In genomic region chr20:45235995-45236394, GRCh38 we compare ENCODE assay signal across 11 cellular contexts. TPM values are rescaled to one million over a fixed set of nuclear protein-coding genes. Genes with fewer than 3 reads are reported as not detected.
DNase-seq lines count a peak whose midpoint lies in the region; ATAC-seq, FAIRE-seq and TF ChIP-seq lines count a peak whose summit lies in the region.
"Had no signal": no experiment of that assay in that cellular context is flagged by ENCODE, and none has a peak within 500 bp of the region (broad histone marks: within the 10 kb centered on the region; RNA-seq: fewer than 3 reads in every experiment).

No MANE protein-coding gene starts in this region.

- H3K4me2 ChIP-seq in endothelial cell of umbilical vein (ENCODE audit: insufficient read depth, low read length) (no peak overlapping the region), neural progenitor cell (no peak overlapping the region)

- no peak overlapping the region for H3K27ac ChIP-seq in endothelial cell of umbilical vein (ENCODE audit: insufficient read depth, low read depth, low read length)
- no peak overlapping the region for H3K27ac ChIP-seq in neural progenitor cell

- H3K27me3 ChIP-seq in endothelial cell of umbilical vein (ENCODE audit: control insufficient read depth in 2 of 2, insufficient read depth in 2 of 2, low read length in 2 of 2) (peaks cover 6 to 10% of the 10 kb centered on the region in 2 experiments), neural progenitor cell (peaks cover 20% of the 10 kb centered on the region)

- H3K36me3 ChIP-seq in endothelial cell of umbilical vein (ENCODE audit: control insufficient read depth in 2 of 2, extremely low read depth in 1 of 2, insufficient read depth in 2 of 2, low read length in 2 of 2) (no peaks in the 10 kb centered on the region), neural progenitor cell (no peaks in the 10 kb centered on the region)

- H3K9ac ChIP-seq in endothelial cell of umbilical vein (replicated peaks; ENCODE audit: extremely low read depth, insufficient read depth, low read length), result no peak overlapping the region
- H3K9ac ChIP-seq in neural progenitor cell, result no peak overlapping the region

- POLR2A ChIA-PET in endothelial cell of umbilical vein (lab: Charles Lee), result no interaction called here

- H3K9me3 Mint-ChIP-seq in neural progenitor cell, result peaks cover 9% of the 10 kb centered on the region
- H3K9me3 Mint-ChIP-seq in natural killer cell treated with Interleukin-12 subunit alpha and Interleukin-12 subunit beta and Interleukin-15 and Interleukin-18, amount 100 ng/mL, for 72 hours, result no peaks in the 10 kb centered on the region

- H4K20me1 ChIP-seq in endothelial cell of umbilical vein (replicated peaks; ENCODE audit: control insufficient read depth, extremely low read depth, insufficient read depth, low read length), result no peaks in the 10 kb centered on the region
- no peaks in the 10 kb centered on the region for H4K20me1 ChIP-seq in neural progenitor cell (ENCODE audit: low read depth)

- no peaks in the 10 kb centered on the region for H3K9me1 ChIP-seq in endothelial cell of umbilical vein (replicated peaks; ENCODE audit: control insufficient read depth, extremely low read depth, insufficient read depth, low read length)

- H3K27ac Mint-ChIP-seq in neural progenitor cell, result no peak overlapping the region
- no peak overlapping the region for H3K27ac Mint-ChIP-seq in natural killer cell treated with Interleukin-12 subunit alpha and Interleukin-12 subunit beta and Interleukin-15 and Interleukin-18, amount 100 ng/mL, for 72 hours
- H3K27ac Mint-ChIP-seq: memory B cell had no signal

- dilution Hi-C loops in endothelial cell of umbilical vein (cut with MboI; ENCODE audit: extremely low pct_ligation_motif_present, low sequenced_read_pairs), result no loop called here

- no TSS peak for BruUV-seq in endothelial cell of umbilical vein (replicated peaks; lab: Mats Ljungman, UMichigan)

- FAIRE-seq in endothelial cell of umbilical vein (lab: Jason Lieb, UNC) (no peak), H54 (lab: Jason Lieb, UNC) (no peak)

- H3K9me3 ChIP-seq in endothelial cell of umbilical vein (replicated peaks; ENCODE audit: control insufficient read depth, insufficient read depth, low read length), result no peaks in the 10 kb centered on the region
- no peaks in the 10 kb centered on the region for H3K9me3 ChIP-seq in neural progenitor cell (ENCODE audit: low read depth)

- CTCF ChIA-PET in endothelial cell of umbilical vein (lab: Charles Lee), result interaction anchor here (1.3 to 2.2 kb wide), 2 partner anchors 55 to 58 kb away, joined by 3 to 11 read pairs; no protein-coding TSS in a partner anchor

- no peak for DNase-seq in GM10266 (ENCODE audit: extremely low spot score)
- DNase-seq in LNCaP clone FGC (ENCODE audit: low read depth), result peak; percentile 50
- DNase-seq in endothelial cell of umbilical vein (ENCODE audit: low read depth, low spot score), result no peak
- peak; percentile 43 for DNase-seq in neural progenitor cell (ENCODE audit: low spot score)
- DNase-seq in natural killer cell treated with Interleukin-12 subunit alpha and Interleukin-12 subunit beta and Interleukin-15 and Interleukin-18, amount 100 ng/mL, for 72 hours (ENCODE audit: low spot score), result no peak
- no peak for DNase-seq in H54 (ENCODE audit: insufficient read length, low spot score)
- no peak for DNase-seq in DMS79 treated with DMSO at 0.1 percent for 48 hours (lab: John Stamatoyannopoulos, UW)
- DNase-seq in cerebellum (ENCODE audit: low spot score), result no peak
- DNase-seq: activated T-cell treated with anti-CD3 and anti-CD28 coated beads, Interleukin-2, amount 50 U/mL, for 1 hour; effector CD4-positive, alpha-beta T cell had no signal

- H3K4me1 Mint-ChIP-seq in neural progenitor cell, result no peaks in the 10 kb centered on the region
- no peaks in the 10 kb centered on the region for H3K4me1 Mint-ChIP-seq in natural killer cell treated with Interleukin-12 subunit alpha and Interleukin-12 subunit beta and Interleukin-15 and Interleukin-18, amount 100 ng/mL, for 72 hours (ENCODE audit: low read depth in 2 of 2)
- H3K4me1 Mint-ChIP-seq: memory B cell had no signal

- H3K4me1 ChIP-seq in endothelial cell of umbilical vein (ENCODE audit: control insufficient read depth, extremely low read depth, insufficient read depth, low read length), result no peaks in the 10 kb centered on the region
- H3K4me1 ChIP-seq in neural progenitor cell, result no peaks in the 10 kb centered on the region

- intact Hi-C loops in endothelial cell of umbilical vein (cut with micrococcal nuclease), result loop anchor here (5.0 kb wide), 1 partner anchor 56 kb away; no protein-coding TSS in a partner anchor

- no peak overlapping the region for H3K4me3 Mint-ChIP-seq in neural progenitor cell
- no peak overlapping the region for H3K4me3 Mint-ChIP-seq in natural killer cell treated with Interleukin-12 subunit alpha and Interleukin-12 subunit beta and Interleukin-15 and Interleukin-18, amount 100 ng/mL, for 72 hours
- H3K4me3 Mint-ChIP-seq: memory B cell had no signal

- H3K4me3 ChIP-seq in LNCaP clone FGC (ENCODE audit: low read depth, low read length), result no peak overlapping the region
- no peak overlapping the region for H3K4me3 ChIP-seq in endothelial cell of umbilical vein (replicated peaks in 1 of 3; ENCODE audit: insufficient read depth in 1 of 3, low read depth in 1 of 3, low read length in 3 of 3)
- no peak overlapping the region for H3K4me3 ChIP-seq in neural progenitor cell

- no peaks in the 10 kb centered on the region for H3K79me2 ChIP-seq in endothelial cell of umbilical vein (ENCODE audit: control insufficient read depth, insufficient read depth, low read length)
- no peaks in the 10 kb centered on the region for H3K79me2 ChIP-seq in neural progenitor cell (ENCODE audit: low read depth)

- peaks cover 12% of the 10 kb centered on the region for H3K27me3 Mint-ChIP-seq in neural progenitor cell (ENCODE audit: insufficient read depth, low read depth)
- peaks cover 25 to 53% of the 10 kb centered on the region in 2 donors for H3K27me3 Mint-ChIP-seq in natural killer cell treated with Interleukin-12 subunit alpha and Interleukin-12 subunit beta and Interleukin-15 and Interleukin-18, amount 100 ng/mL, for 72 hours

- TF ChIP-seq POLR2A in endothelial cell of umbilical vein (IDR thresholded peaks at IDR 0.05; ENCODE audit: low read depth, low read length) (no peak), H54 (IDR thresholded peaks at IDR 0.05; ENCODE audit: low read depth, low read length) (no peak)

- ATAC-seq in natural killer cell treated with Interleukin-12 subunit alpha and Interleukin-12 subunit beta and Interleukin-15 and Interleukin-18, amount 100 ng/mL, for 72 hours, result no peak

- TF ChIP-seq CTCF in GM10266 (IDR thresholded peaks at IDR 0.05; ENCODE audit: control insufficient read depth, insufficient read depth, low read depth, missing control alignments) (peak; percentile 40), LNCaP clone FGC (IDR thresholded peaks at IDR 0.05; ENCODE audit: control insufficient read depth, extremely low read depth, insufficient read depth) (peak; percentile 28; the same call in 1 of the 2 replicates), endothelial cell of umbilical vein (IDR thresholded peaks at IDR 0.05; ENCODE audit: extremely low read depth in 1 of 2, insufficient read depth in 1 of 2, low read depth in 1 of 2, low read length in 2 of 2) (peak; percentile 51 to 56), neural progenitor cell (IDR thresholded peaks at IDR 0.05) (peak; percentile 66)

- no peak overlapping the region for H2AFZ ChIP-seq in endothelial cell of umbilical vein (ENCODE audit: low read depth, low read length)
- no peak overlapping the region for H2AFZ ChIP-seq in neural progenitor cell (replicated peaks)

- no peaks in the 10 kb centered on the region for H3F3A ChIP-seq in neural progenitor cell (ENCODE audit: low read depth)

- H3K36me3 Mint-ChIP-seq in neural progenitor cell, result no peaks in the 10 kb centered on the region
- H3K36me3 Mint-ChIP-seq in natural killer cell treated with Interleukin-12 subunit alpha and Interleukin-12 subunit beta and Interleukin-15 and Interleukin-18, amount 100 ng/mL, for 72 hours, result peaks cover 5% of the 10 kb centered on the region
- H3K36me3 Mint-ChIP-seq: memory B cell had no signal

RNA-seq across cellular contexts. Expression of gene SEMG2, which starts 14.8 kb away (rescaled TPM):
- total RNA-seq in endothelial cell of umbilical vein (not detected in 2 replicates), neural progenitor cell (ENCODE audit: low replicate concordance) (not detected in 2 replicates), cerebellum (not detected)
- polyA plus RNA-seq in endothelial cell of umbilical vein, result not detected in 2 replicates
- polyA plus RNA-seq in endothelial cell of umbilical vein (2011; cell fraction: cytosol; rRNA removed), result not detected in 2 replicates
- polyA plus RNA-seq in endothelial cell of umbilical vein (2011; cell fraction: nucleus; rRNA removed), result not detected in 2 replicates
- polyA plus RNA-seq in endothelial cell of umbilical vein (2012), result not detected in 2 replicates
- not detected in 2 replicates for polyA minus RNA-seq in endothelial cell of umbilical vein
- polyA minus RNA-seq in endothelial cell of umbilical vein (2011; cell fraction: cytosol; rRNA and poly(A)+ RNA removed), result not detected
- polyA minus RNA-seq in endothelial cell of umbilical vein (2011; cell fraction: nucleus; rRNA and poly(A)+ RNA removed), result not detected in 2 replicates
- not detected for total RNA-seq in natural killer cell treated with Interleukin-12 subunit alpha and Interleukin-12 subunit beta and Interleukin-15 and Interleukin-18, amount 100 ng/mL, for 72 hours

RNA-seq across cellular contexts. Expression of gene SLPI, which starts 18.4 kb away (rescaled TPM):
- total RNA-seq in endothelial cell of umbilical vein (not detected in 2 replicates), neural progenitor cell (ENCODE audit: low replicate concordance) (not detected in 2 replicates), cerebellum (0.82 TPM)
- polyA plus RNA-seq in endothelial cell of umbilical vein, result not detected in 2 replicates
- polyA plus RNA-seq in endothelial cell of umbilical vein (2011; cell fraction: cytosol; rRNA removed), result not detected in 2 replicates
- not detected in 2 replicates for polyA plus RNA-seq in endothelial cell of umbilical vein (2011; cell fraction: nucleus; rRNA removed)
- polyA plus RNA-seq in endothelial cell of umbilical vein (2012), result not detected in 2 replicates
- not detected in 2 replicates for polyA minus RNA-seq in endothelial cell of umbilical vein
- polyA minus RNA-seq in endothelial cell of umbilical vein (2011; cell fraction: cytosol; rRNA and poly(A)+ RNA removed), result 50.4 TPM
- 5.4 and 9.8 TPM in 2 replicates for polyA minus RNA-seq in endothelial cell of umbilical vein (2011; cell fraction: nucleus; rRNA and poly(A)+ RNA removed)
- 1 to 10 TPM in 1 of 2 donors, not detected in 1; 7.2 TPM for total RNA-seq in natural killer cell treated with Interleukin-12 subunit alpha and Interleukin-12 subunit beta and Interleukin-15 and Interleukin-18, amount 100 ng/mL, for 72 hours

RNA-seq across cellular contexts. Expression of gene SEMG1, which starts 29.2 kb away (rescaled TPM):
- total RNA-seq in endothelial cell of umbilical vein (not detected in 2 replicates), neural progenitor cell (ENCODE audit: low replicate concordance) (not detected in 2 replicates), cerebellum (not detected)
- not detected in 2 replicates for polyA plus RNA-seq in endothelial cell of umbilical vein
- not detected in 2 replicates for polyA plus RNA-seq in endothelial cell of umbilical vein (2011; cell fraction: cytosol; rRNA removed)
- polyA plus RNA-seq in endothelial cell of umbilical vein (2011; cell fraction: nucleus; rRNA removed), result not detected in 2 replicates
- not detected in 2 replicates for polyA plus RNA-seq in endothelial cell of umbilical vein (2012)
- not detected in 2 replicates for polyA minus RNA-seq in endothelial cell of umbilical vein
- polyA minus RNA-seq in endothelial cell of umbilical vein (2011; cell fraction: cytosol; rRNA and poly(A)+ RNA removed), result not detected
- not detected in 2 replicates for polyA minus RNA-seq in endothelial cell of umbilical vein (2011; cell fraction: nucleus; rRNA and poly(A)+ RNA removed)
- not detected for total RNA-seq in natural killer cell treated with Interleukin-12 subunit alpha and Interleukin-12 subunit beta and Interleukin-15 and Interleukin-18, amount 100 ng/mL, for 72 hours

Comparison
In these comparisons a context has a peak if more than half of its experiments do, and no peak if none do; other contexts are left out.
1. DNase-seq: peak in LNCaP clone FGC (single experiment) and neural progenitor cell (single experiment); none in GM10266 (single experiment), endothelial cell of umbilical vein (single experiment), natural killer cell treated with Interleukin-12 subunit alpha and Interleukin-12 subunit beta and Interleukin-15 and Interleukin-18, amount 100 ng/mL, for 72 hours (single experiment), H54 (single experiment), DMS79 treated with DMSO at 0.1 percent for 48 hours (single experiment) and cerebellum (single experiment).
2. Peak in every context shown above with its lines, with median percentiles within 50 percentile points of each other: CTCF ChIP-seq.